Comparison of ENCODE assay signal across 2 cellular contexts in the genomic region with DNA sequence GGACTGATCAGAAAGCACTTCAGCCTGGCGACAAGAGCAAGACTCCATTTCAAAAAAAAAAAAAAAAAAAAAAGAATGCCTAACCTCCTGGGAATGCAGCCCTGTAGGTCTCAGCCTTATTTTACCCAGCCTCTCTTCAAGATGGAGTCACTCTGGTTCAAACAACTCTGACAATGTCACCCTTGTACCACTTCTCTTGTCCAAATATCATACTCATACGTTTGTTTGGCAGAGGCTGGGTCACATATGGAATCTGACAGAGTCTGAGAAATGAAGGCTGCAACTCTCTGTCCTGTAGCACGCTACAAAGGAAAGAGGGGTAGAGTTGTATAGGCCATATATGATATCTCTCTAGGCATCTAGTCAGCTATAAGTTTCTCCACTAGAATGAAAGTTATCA.
TF ChIP-seq lines count a peak whose summit lies in the region.

No MANE protein-coding gene starts in this region.

TF ChIP-seq in A549, 52 proteins besides CTCF, POLR2A, EP300 and RAD21 (continued from another document):
- TF ChIP-seq HEYL (CRISPR knock-in tag; IDR thresholded peaks at IDR 0.05) (0 out of 2 replicates have a peak, but pooled peaks have one; percentile 52), ELK1 (IDR thresholded peaks at IDR 0.05; ENCODE audit: low read depth, low read length) (no peak), ZFP36 (IDR thresholded peaks at IDR 0.05; ENCODE audit: borderline replicate concordance, partially characterized antibody) (no peak), MAZ (IDR thresholded peaks at IDR 0.05; ENCODE audit: borderline replicate concordance, low read depth, low read length) (no peak), SREBF2 (IDR thresholded peaks at IDR 0.05) (no peak), JUNB (IDR thresholded peaks at IDR 0.05) (no peak), GATA3 (IDR thresholded peaks at IDR 0.05; ENCODE audit: borderline replicate concordance) (no peak), HOXB5 (CRISPR knock-in tag; IDR thresholded peaks at IDR 0.05) (0 out of 2 replicates have a peak, but pooled peaks have one; percentile 33), FOSL2 (IDR thresholded peaks at IDR 0.05) (no peak), FOSL2 (CRISPR knock-in tag; IDR thresholded peaks at IDR 0.05) (no peak), CHD4 (IDR thresholded peaks at IDR 0.05; ENCODE audit: borderline replicate concordance) (no peak), CHD2 (IDR thresholded peaks at IDR 0.05; ENCODE audit: low read length, partially characterized antibody) (no peak), ESRRA (IDR thresholded peaks at IDR 0.05; ENCODE audit: borderline replicate concordance, low read length) (no peak), CBX8 (IDR thresholded peaks at IDR 0.05) (no peak), ZSCAN20 (CRISPR knock-in tag; IDR thresholded peaks at IDR 0.05) (0 out of 2 replicates have a peak, but pooled peaks have one; percentile 54), RFX5 (IDR thresholded peaks at IDR 0.05) (no peak), RCOR1 (IDR thresholded peaks at IDR 0.05; ENCODE audit: low read depth, low read length) (no peak), ATOH8 (CRISPR knock-in tag; IDR thresholded peaks at IDR 0.05; ENCODE audit: low read depth) (no peak), MYC (IDR thresholded peaks at IDR 0.05; ENCODE audit: borderline replicate concordance, low read length) (no peak), E2F6 (IDR thresholded peaks at IDR 0.05; ENCODE audit: borderline replicate concordance, low read depth) (no peak), HOXB13 (CRISPR knock-in tag; IDR thresholded peaks at IDR 0.05; ENCODE audit: low read depth) (peak; percentile 75; the same call in 1 of the 2 replicates), SMC3 (IDR thresholded peaks at IDR 0.05) (no peak), KDM5A (IDR thresholded peaks at IDR 0.05) (no peak), CEBPB (IDR thresholded peaks at IDR 0.05) (no peak), JUN (IDR thresholded peaks at IDR 0.05) (no peak)
- TF ChIP-seq, protein P1, sequence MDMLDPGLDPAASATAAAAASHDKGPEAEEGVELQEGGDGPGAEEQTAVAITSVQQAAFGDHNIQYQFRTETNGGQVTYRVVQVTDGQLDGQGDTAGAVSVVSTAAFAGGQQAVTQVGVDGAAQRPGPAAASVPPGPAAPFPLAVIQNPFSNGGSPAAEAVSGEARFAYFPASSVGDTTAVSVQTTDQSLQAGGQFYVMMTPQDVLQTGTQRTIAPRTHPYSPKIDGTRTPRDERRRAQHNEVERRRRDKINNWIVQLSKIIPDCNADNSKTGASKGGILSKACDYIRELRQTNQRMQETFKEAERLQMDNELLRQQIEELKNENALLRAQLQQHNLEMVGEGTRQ (IDR thresholded peaks at IDR 0.05) = no peak
- TF ChIP-seq, protein P2, sequence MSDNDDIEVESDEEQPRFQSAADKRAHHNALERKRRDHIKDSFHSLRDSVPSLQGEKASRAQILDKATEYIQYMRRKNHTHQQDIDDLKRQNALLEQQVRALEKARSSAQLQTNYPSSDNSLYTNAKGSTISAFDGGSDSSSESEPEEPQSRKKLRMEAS (IDR thresholded peaks at IDR 0.05) = no peak

TF ChIP-seq in endothelial cell of umbilical vein, 7 proteins besides CTCF, POLR2A, EP300 and RAD21 (continued from another document):
- no peak for TF ChIP-seq FOS (IDR thresholded peaks at IDR 0.05; ENCODE audit: borderline replicate concordance, insufficient read depth, low read length)
- TF ChIP-seq MYC (IDR thresholded peaks at IDR 0.05; ENCODE audit: low read depth, low read length) = no peak
- no peak for TF ChIP-seq EZH2 (IDR thresholded peaks at IDR 0.05; ENCODE audit: borderline replicate concordance, low read depth, low read length, severe bottlenecking)
- TF ChIP-seq JUN (IDR thresholded peaks at IDR 0.05; ENCODE audit: borderline replicate concordance, insufficient read depth, insufficient read length, low read depth) = no peak
- TF ChIP-seq, protein P2 (IDR thresholded peaks at IDR 0.05; ENCODE audit: insufficient read depth, insufficient read length) = no peak
